ENCODE assay signal across 8 cellular contexts in genomic region chr3:195622523-195623167, GRCh38. TPM values are rescaled to one million over a fixed set of nuclear protein-coding genes. Genes with fewer than 3 reads are reported as not detected.
"Had no signal": no experiment of that assay in that cellular context is flagged by ENCODE, and none has a peak within 500 bp of the region (broad histone marks: within the 10 kb centered on the region; RNA-seq: fewer than 3 reads in every experiment).

No MANE protein-coding gene starts in this region.

RNA-seq across cellular contexts. Expression of gene APOD, which starts 38.9 kb away (rescaled TPM):
- total RNA-seq: activated CD4-positive, alpha-beta memory T cell treated with anti-CD3 and anti-CD28 coated beads, Interleukin-2, amount 10 ng/mL, durations not matched to agents 7 days and 5 days; activated CD4-positive, alpha-beta T cell treated with anti-CD3 and anti-CD28 coated beads for 36 hours; activated CD4-positive, alpha-beta T cell treated with anti-CD3 and anti-CD28 coated beads, Interleukin-2, amount 10 ng/mL, durations not matched to agents 7 days and 5 days; activated naive CD8-positive, alpha-beta T cell treated with anti-CD3 and anti-CD28 coated beads, Interleukin-2, amount 10 ng/mL, durations not matched to agents 7 days and 5 days; cardiac muscle cell; endodermal cell; epithelial cell of proximal tubule; T-helper 17 cell had no signal
